8 cellular contexts compared by ENCODE assay signal in the genomic region with DNA sequence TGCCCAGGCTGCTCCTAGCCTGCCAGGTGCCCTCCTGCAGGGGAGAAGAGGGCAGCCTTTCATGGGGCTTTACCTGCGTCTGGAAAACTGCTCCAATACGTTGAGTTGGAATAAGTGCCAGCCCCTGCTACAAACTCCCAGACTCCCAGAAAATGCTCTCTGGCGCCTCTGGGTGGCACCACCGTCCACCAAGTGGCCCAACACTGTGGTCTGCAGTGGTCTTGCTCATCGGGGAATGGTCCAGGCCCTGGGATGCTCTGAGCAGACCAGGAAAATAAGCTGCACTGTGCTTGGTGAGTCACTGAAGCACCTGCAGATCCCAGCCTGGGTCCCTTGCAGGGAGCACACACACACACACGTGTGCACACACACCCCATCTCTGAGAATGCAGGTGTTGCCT. TPM values are rescaled to one million over a fixed set of nuclear protein-coding genes. Genes with fewer than 3 reads are reported as not detected.
DNase-seq lines count a peak whose midpoint lies in the region; ATAC-seq lines count a peak whose summit lies in the region.

No MANE protein-coding gene starts in this region.

- no peak overlapping the region for H3K4me3 ChIP-seq in adipocyte (ENCODE audit: low read length)

- H3K4me1 ChIP-seq in adipocyte (ENCODE audit: control insufficient read depth, insufficient read depth, low read length): peaks cover 13% of the 10 kb centered on the region

- ATAC-seq in HG02973 (IDR thresholded peaks at IDR 0.05; ENCODE audit: unreplicated experiment): no peak
- ATAC-seq in GM21526 (IDR thresholded peaks at IDR 0.05; ENCODE audit: low FRiP score, unreplicated experiment): no peak
- ATAC-seq in GM21723 (IDR thresholded peaks at IDR 0.05; ENCODE audit: unreplicated experiment): no peak

- no peak overlapping the region for H3K9ac ChIP-seq in adipocyte (ENCODE audit: low read length)

- H3K9me3 ChIP-seq in adipocyte (ENCODE audit: control insufficient read depth, low read length): no peaks in the 10 kb centered on the region

- H3K27me3 ChIP-seq in adipocyte (replicated peaks; ENCODE audit: control insufficient read depth, insufficient read depth, low read length): no peaks in the 10 kb centered on the region

- H3K36me3 ChIP-seq in adipocyte (ENCODE audit: control insufficient read depth, insufficient read depth, low read length, severe bottlenecking): peaks cover 9% of the 10 kb centered on the region

- DNase-seq in ELF-1 (ENCODE audit: low read depth, low spot score) (peak; percentile 84), M059J (ENCODE audit: low read depth) (peak; percentile 32), adipocyte (ENCODE audit: low read depth) (peak; percentile 27), kidney tubule cell (ENCODE audit: low spot score) (peak; percentile 65), H4 (ENCODE audit: low spot score) (no peak)

RNA-seq across cellular contexts. Expression of gene CDIP1, which starts 20.8 kb away (rescaled TPM):
- total RNA-seq in M059J (2014; rRNA removed; shearing (Covaris generic)): 16.0 and 20.9 TPM in 2 replicates
- 5.4 and 8.0 TPM in 2 replicates for total RNA-seq in H4 (2014; rRNA removed; shearing (Covaris generic))

RNA-seq across cellular contexts. Expression of gene C16orf96, which starts 38.3 kb away (rescaled TPM):
- total RNA-seq in M059J (2014; rRNA removed; shearing (Covaris generic)): not detected in 2 replicates
- not detected in 2 replicates for total RNA-seq in H4 (2014; rRNA removed; shearing (Covaris generic))

RNA-seq across cellular contexts. Expression of gene HMOX2, which starts 41.6 kb away (rescaled TPM):
- total RNA-seq in M059J (2014; rRNA removed; shearing (Covaris generic)): 54.5 and 86.1 TPM in 2 replicates
- total RNA-seq in H4 (2014; rRNA removed; shearing (Covaris generic)): 46.3 and 48.4 TPM in 2 replicates

RNA-seq across cellular contexts. Expression of gene NMRAL1, which starts 43.4 kb away (rescaled TPM):
- total RNA-seq in M059J (2014; rRNA removed; shearing (Covaris generic)): 118 and 126 TPM in 2 replicates
- 69.5 and 102 TPM in 2 replicates for total RNA-seq in H4 (2014; rRNA removed; shearing (Covaris generic))
